In the genomic region with DNA sequence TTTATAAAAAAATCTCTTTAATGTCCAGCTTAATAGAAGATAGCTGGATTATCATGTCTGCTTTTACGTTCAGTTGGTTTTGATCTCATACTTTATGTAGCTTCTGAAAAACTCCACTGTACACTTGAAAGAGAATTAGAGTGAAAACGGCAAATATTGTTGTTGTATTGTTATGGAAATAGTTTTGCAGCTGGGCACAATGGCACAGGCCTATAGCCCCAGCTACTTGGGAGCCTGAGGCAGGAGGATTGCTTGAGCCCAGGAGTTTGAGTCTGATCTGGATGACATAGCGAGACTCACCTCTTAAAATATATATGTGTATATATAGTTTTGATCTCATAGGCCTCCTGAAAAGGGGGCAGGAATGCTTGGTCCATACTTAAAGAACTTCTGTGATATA, we compare ENCODE assay signal across 25 cellular contexts.
DNase-seq lines count a peak whose midpoint lies in the region; ATAC-seq lines count a peak whose summit lies in the region.
"Had no signal": no experiment of that assay in that cellular context is flagged by ENCODE, and none has a peak within 500 bp of the region (broad histone marks: within the 10 kb centered on the region; RNA-seq: fewer than 3 reads in every experiment).

No MANE protein-coding gene starts in this region.

- no peaks in the 10 kb centered on the region for H3K36me3 ChIP-seq in HAP-1 (replicated peaks)
- H3K36me3 ChIP-seq: BE2C; BLaER1; BLaER1 treated with 17β-estradiol and CSF1 and Interleukin-3, amounts not matched to agents 10 nM and 100 nM had no signal

- H3K4me3 ChIP-seq in HAP-1, result no peak overlapping the region
- H3K4me3 ChIP-seq: A549; BLaER1; BLaER1 treated with 17β-estradiol and CSF1 and Interleukin-3, amounts not matched to agents 10 nM and 100 nM had no signal

- ATAC-seq in GM21529 (IDR thresholded peaks at IDR 0.05; ENCODE audit: unreplicated experiment), result no peak
- ATAC-seq: A549; CD8-positive, alpha-beta T cell had no signal

- peaks cover 6% of the 10 kb centered on the region; the same call in 1 of the 2 replicates for H3K27me3 ChIP-seq in HAP-1 (ENCODE audit: low read depth)
- H3K27me3 ChIP-seq: BLaER1; BLaER1 treated with 17β-estradiol and CSF1 and Interleukin-3, amounts not matched to agents 10 nM and 100 nM had no signal

- in situ Hi-C loops in HAP-1 (cut with MboI; ENCODE audit: low sequenced_read_pairs), result loop anchor here (5.0 kb wide), 1 partner anchor 73 kb away; no protein-coding TSS in a partner anchor

- no peaks in the 10 kb centered on the region for H3K9me3 ChIP-seq in HAP-1
- H3K9me3 ChIP-seq: A549; BE2C; BLaER1; BLaER1 treated with 17β-estradiol and CSF1 and Interleukin-3, amounts not matched to agents 10 nM and 100 nM; Caco-2 had no signal

- H3K4me1 ChIP-seq in HAP-1, result peaks cover 5% of the 10 kb centered on the region
- H3K4me1 ChIP-seq: A549; BE2C; BLaER1; BLaER1 treated with 17β-estradiol and CSF1 and Interleukin-3, amounts not matched to agents 10 nM and 100 nM; Caco-2 had no signal

- DNase-seq in HAP-1 (ENCODE audit: low spot score in 2 of 2), result peak; percentile 51 to 66
- DNase-seq: 8988T; ACHN; AML-193; BE2C; C1 segment of cervical spinal cord; Caco-2; Calu3; CD4-positive, alpha-beta memory T cell; CD4-positive, alpha-beta T cell; CD4-positive, CD25-positive, alpha-beta regulatory T cell; CD8-positive, alpha-beta memory T cell; CD8-positive, alpha-beta T cell; COR-L47; DMS 273 treated with DMSO at 0.1 percent for 48 hours; DMS153; DMS53; DMS79; DMS79 treated with DMSO at 0.1 percent for 48 hours; DND-41; EL had no signal
